In the genomic region with DNA sequence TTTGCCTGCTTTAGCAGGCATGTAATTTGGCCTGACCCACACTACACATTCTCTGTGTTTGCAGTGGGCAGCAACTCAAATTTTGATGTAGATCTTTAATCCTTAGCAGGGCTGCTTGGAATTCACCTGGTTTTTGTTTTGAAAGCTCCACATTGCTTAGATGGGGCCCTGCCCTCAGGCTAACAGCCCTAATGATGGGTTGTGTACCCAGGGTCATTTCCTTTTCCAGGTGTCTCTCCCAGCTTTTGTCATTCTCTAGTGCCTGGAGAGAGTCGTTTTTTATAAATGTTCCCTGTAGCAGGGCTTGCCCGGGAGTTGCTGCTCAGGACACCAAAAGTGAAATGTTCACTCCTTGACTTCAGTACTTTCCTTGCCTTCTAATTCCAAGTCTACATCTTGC, we compare ENCODE assay signal across 1 cellular context.
TF ChIP-seq lines count a peak whose summit lies in the region.

No MANE protein-coding gene starts in this region.

TF ChIP-seq in HEK293, 187 proteins besides CTCF, POLR2A, EP300 and RAD21:
- TF ChIP-seq ZNF560 (tag by site-specific recombination; IDR thresholded peaks at IDR 0.05; ENCODE audit: borderline replicate concordance) (no peak), MEIS1 (CRISPR knock-in tag; IDR thresholded peaks at IDR 0.05; ENCODE audit: borderline replicate concordance) (no peak), ZNF555 (tag by site-specific recombination; conservative IDR thresholded peaks at IDR 0.05) (no peak), ZNF292 (tag by site-specific recombination; IDR thresholded peaks at IDR 0.05; ENCODE audit: borderline replicate concordance, low read depth) (no peak), ZBTB8A (tag by site-specific recombination; IDR thresholded peaks at IDR 0.05) (no peak), IKZF3 (tag by site-specific recombination; IDR thresholded peaks at IDR 0.05) (peak; percentile 19; the same call in 1 of the 2 replicates), HOXC10 (CRISPR knock-in tag; IDR thresholded peaks at IDR 0.05) (no peak), SP7 (tag by site-specific recombination; IDR thresholded peaks at IDR 0.05) (peak; percentile 83)
